ENCODE assay signal across 38 cellular contexts in the genomic region with DNA sequence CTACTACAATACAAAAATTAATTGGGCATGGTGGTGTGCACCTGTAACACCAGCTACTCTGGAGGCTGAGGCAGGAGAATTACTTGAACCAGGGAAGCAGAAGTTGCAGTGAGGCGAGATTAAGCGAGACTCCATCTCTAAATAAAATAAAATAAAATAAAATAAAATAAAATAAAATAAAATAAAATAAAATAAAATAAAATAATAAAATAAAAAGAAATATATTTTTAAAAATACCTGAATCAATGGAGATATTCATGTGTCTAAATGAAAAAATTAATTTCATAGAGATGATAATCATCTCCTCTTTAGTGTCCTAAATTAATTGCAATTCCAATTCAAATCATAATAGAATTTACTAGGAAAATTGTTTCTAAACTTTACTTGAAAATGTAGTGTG.
"Had no signal": no experiment of that assay in that cellular context is flagged by ENCODE, and none has a peak within 500 bp of the region (broad histone marks: within the 10 kb centered on the region; RNA-seq: fewer than 3 reads in every experiment).

No MANE protein-coding gene starts in this region.

- H3K4me3 Mint-ChIP-seq: activated naive CD4-positive, alpha-beta T cell treated with anti-CD3 and anti-CD28 coated beads for 36 hours; activated naive CD4-positive, alpha-beta T cell treated with anti-CD3 and anti-CD28 coated beads, Interleukin-2, amount 10 ng/mL, durations not matched to agents 7 days and 5 days; activated naive CD4-positive, alpha-beta T cell treated with anti-CD3 and anti-CD28 coated beads, Interleukin-2, amount 50 U/mL, for 24 hours; activated naive CD8-positive, alpha-beta T cell; activated naive CD8-positive, alpha-beta T cell treated with anti-CD3 and anti-CD28 coated beads for 36 hours; activated naive CD8-positive, alpha-beta T cell treated with anti-CD3 and anti-CD28 coated beads, Interleukin-2, amount 10 ng/mL, durations not matched to agents 7 days and 5 days; activated naive CD8-positive, alpha-beta T cell treated with anti-CD3 and anti-CD28 coated beads, Interleukin-2, amount 50 U/mL, for 24 hours; activated T-cell treated with anti-CD3 and anti-CD28 coated beads, Interleukin-2, amount 50 U/mL, for 24 hours; activated T-cell treated with anti-CD3 and anti-CD28 coated beads, Interleukin-2, amount 50 U/mL, for 4 hours; activated T-cell treated with anti-CD3 and anti-CD28 coated beads, Interleukin-2, amount 50 U/mL, for 72 hours; activated T-helper 1 cell treated with anti-CD3 and anti-CD28 coated beads, Interleukin-12 subunit alpha, Interleukin-12 subunit beta, Interleukin-2, Interleukin-4 antibody, amounts not matched to agents 30 ng/mL and 10 ng/mL and 1 ng/mL, durations not matched to agents 14 hours and 24 hours and 36 hours; activated T-helper 17 cell treated with anti-CD3 and anti-CD28 coated beads, Interleukin-2, amount 50 U/mL, for 72 hours; brain; central memory CD8-positive, alpha-beta T cell had no signal

- H3K9me3 ChIP-seq: adrenal gland, ascending aorta, body of pancreas had no signal

- H3K27me3 ChIP-seq: ascending aorta, body of pancreas, brain microvascular endothelial cell, cardiac muscle cell had no signal

- H3K4me1 Mint-ChIP-seq: activated naive CD4-positive, alpha-beta T cell treated with anti-CD3 and anti-CD28 coated beads, Interleukin-2, amount 10 ng/mL, durations not matched to agents 7 days and 5 days; activated naive CD4-positive, alpha-beta T cell treated with anti-CD3 and anti-CD28 coated beads, Interleukin-2, amount 50 U/mL, for 24 hours; activated naive CD8-positive, alpha-beta T cell treated with anti-CD3 and anti-CD28 coated beads for 36 hours; activated naive CD8-positive, alpha-beta T cell treated with anti-CD3 and anti-CD28 coated beads, Interleukin-2, amount 10 ng/mL, durations not matched to agents 7 days and 5 days; activated naive CD8-positive, alpha-beta T cell treated with anti-CD3 and anti-CD28 coated beads, Interleukin-2, amount 50 U/mL, for 24 hours; activated T-helper 17 cell treated with anti-CD3 and anti-CD28 coated beads, Interleukin-2, amount 50 U/mL, for 72 hours; brain; central memory CD8-positive, alpha-beta T cell had no signal

- H3K27ac ChIP-seq: adrenal gland, ascending aorta, body of pancreas, brain microvascular endothelial cell, breast epithelium, cardiac muscle cell had no signal

- DNase-seq: activated effector memory CD4-positive, alpha-beta T cell treated with anti-CD3 and anti-CD28 coated beads, Interleukin-2, amount 50 U/mL, for 16 hours; activated effector memory CD4-positive, alpha-beta T cell treated with Interleukin-2 at 50 U/mL for 16 hours; activated gamma-delta T cell; activated gamma-delta T cell treated with Interleukin-2 at 50 U/mL for 16 hours; activated naive CD4-positive, alpha-beta T cell; activated naive CD4-positive, alpha-beta T cell treated with anti-CD3 and anti-CD28 coated beads for 36 hours; activated naive CD4-positive, alpha-beta T cell treated with anti-CD3 and anti-CD28 coated beads, Interleukin-2, amount 10 ng/mL, durations not matched to agents 7 days and 5 days; activated naive CD4-positive, alpha-beta T cell treated with anti-CD3 and anti-CD28 coated beads, Interleukin-2, amount 50 U/mL, for 16 hours; activated naive CD4-positive, alpha-beta T cell treated with Interleukin-2 at 50 U/mL for 16 hours; activated naive CD8-positive, alpha-beta T cell treated with anti-CD3 and anti-CD28 coated beads for 36 hours; activated naive CD8-positive, alpha-beta T cell treated with anti-CD3 and anti-CD28 coated beads, Interleukin-2, amount 10 ng/mL, durations not matched to agents 7 days and 5 days; activated naive CD8-positive, alpha-beta T cell treated with anti-CD3 and anti-CD28 coated beads, Interleukin-2, amount 50 U/mL, for 24 hours; activated T-cell treated with anti-CD3 and anti-CD28 coated beads, Interleukin-2, amount 50 U/mL, for 24 hours; activated T-cell treated with anti-CD3 and anti-CD28 coated beads, Interleukin-2, amount 50 U/mL, for 4 hours; activated T-cell treated with anti-CD3 and anti-CD28 coated beads, Interleukin-2, amount 50 U/mL, for 48 hours; activated T-cell treated with anti-CD3 and anti-CD28 coated beads, Interleukin-2, amount 50 U/mL, for 72 hours; adrenal gland; amniotic stem cell; amygdala; anterior cingulate cortex; aorta; body of pancreas; brain microvascular endothelial cell; caudate nucleus; central memory CD4-positive, alpha-beta T cell; cerebellar nuclear complex had no signal

- H3K27me3 Mint-ChIP-seq: activated naive CD4-positive, alpha-beta T cell treated with anti-CD3 and anti-CD28 coated beads, Interleukin-2, amount 10 ng/mL, durations not matched to agents 7 days and 5 days; activated naive CD4-positive, alpha-beta T cell treated with anti-CD3 and anti-CD28 coated beads, Interleukin-2, amount 50 U/mL, for 24 hours; activated naive CD8-positive, alpha-beta T cell; activated naive CD8-positive, alpha-beta T cell treated with anti-CD3 and anti-CD28 coated beads for 36 hours; activated naive CD8-positive, alpha-beta T cell treated with anti-CD3 and anti-CD28 coated beads, Interleukin-2, amount 10 ng/mL, durations not matched to agents 7 days and 5 days; activated naive CD8-positive, alpha-beta T cell treated with anti-CD3 and anti-CD28 coated beads, Interleukin-2, amount 50 U/mL, for 24 hours; activated T-cell treated with anti-CD3 and anti-CD28 coated beads, Interleukin-2, amount 50 U/mL, for 24 hours; activated T-helper 17 cell treated with anti-CD3 and anti-CD28 coated beads, Interleukin-2, amount 50 U/mL, for 72 hours; central memory CD8-positive, alpha-beta T cell had no signal

- H3K9me3 Mint-ChIP-seq: activated naive CD4-positive, alpha-beta T cell treated with anti-CD3 and anti-CD28 coated beads, Interleukin-2, amount 10 ng/mL, durations not matched to agents 7 days and 5 days; activated naive CD4-positive, alpha-beta T cell treated with anti-CD3 and anti-CD28 coated beads, Interleukin-2, amount 50 U/mL, for 24 hours; activated naive CD4-positive, alpha-beta T cell treated with anti-CD3 and anti-CD28 coated beads, Interleukin-2, amount 50 U/mL, for 72 hours; activated naive CD8-positive, alpha-beta T cell treated with anti-CD3 and anti-CD28 coated beads, Interleukin-2, amount 10 ng/mL, durations not matched to agents 7 days and 5 days; activated T-cell treated with anti-CD3 and anti-CD28 coated beads, Interleukin-2, amount 50 U/mL, for 24 hours; activated T-cell treated with anti-CD3 and anti-CD28 coated beads, Interleukin-2, amount 50 U/mL, for 4 hours; activated T-helper 1 cell treated with anti-CD3 and anti-CD28 coated beads, Interleukin-12 subunit alpha, Interleukin-12 subunit beta, Interleukin-2, Interleukin-4 antibody, amounts not matched to agents 30 ng/mL and 10 ng/mL and 1 ng/mL, durations not matched to agents 14 hours and 24 hours and 36 hours; activated T-helper 17 cell treated with anti-CD3 and anti-CD28 coated beads, Interleukin-2, amount 50 U/mL, for 72 hours; activated T-helper 2 cell treated with anti-CD3 and anti-CD28 coated beads, Interferon-gamma antibody, Interleukin-2, Interleukin-4, amounts not matched to agents 10 μg/mL and 5 μg/mL and 100 μg/mL, durations not matched to agents 14 hours and 24 hours and 36 hours; central memory CD8-positive, alpha-beta T cell had no signal

- H3K36me3 Mint-ChIP-seq: activated naive CD4-positive, alpha-beta T cell treated with anti-CD3 and anti-CD28 coated beads, Interleukin-2, amount 10 ng/mL, durations not matched to agents 7 days and 5 days; activated naive CD4-positive, alpha-beta T cell treated with anti-CD3 and anti-CD28 coated beads, Interleukin-2, amount 50 U/mL, for 24 hours; activated naive CD4-positive, alpha-beta T cell treated with anti-CD3 and anti-CD28 coated beads, Interleukin-2, amount 50 U/mL, for 72 hours; activated naive CD8-positive, alpha-beta T cell; activated naive CD8-positive, alpha-beta T cell treated with anti-CD3 and anti-CD28 coated beads for 36 hours; activated naive CD8-positive, alpha-beta T cell treated with anti-CD3 and anti-CD28 coated beads, Interleukin-2, amount 10 ng/mL, durations not matched to agents 7 days and 5 days; brain had no signal

- H3K36me3 ChIP-seq: adrenal gland, ascending aorta, brain microvascular endothelial cell, breast epithelium, cardiac muscle cell had no signal

- FAIRE-seq: bronchial epithelial cell had no signal

- H3K4me1 ChIP-seq: adrenal gland, ascending aorta, body of pancreas, breast epithelium had no signal

- H3K27ac Mint-ChIP-seq: activated naive CD4-positive, alpha-beta T cell treated with anti-CD3 and anti-CD28 coated beads for 36 hours; activated naive CD4-positive, alpha-beta T cell treated with anti-CD3 and anti-CD28 coated beads, Interleukin-2, amount 10 ng/mL, durations not matched to agents 7 days and 5 days; activated naive CD4-positive, alpha-beta T cell treated with anti-CD3 and anti-CD28 coated beads, Interleukin-2, amount 50 U/mL, for 24 hours; activated naive CD4-positive, alpha-beta T cell treated with anti-CD3 and anti-CD28 coated beads, Interleukin-2, amount 50 U/mL, for 72 hours; activated naive CD8-positive, alpha-beta T cell; activated naive CD8-positive, alpha-beta T cell treated with anti-CD3 and anti-CD28 coated beads for 36 hours; activated naive CD8-positive, alpha-beta T cell treated with anti-CD3 and anti-CD28 coated beads, Interleukin-2, amount 10 ng/mL, durations not matched to agents 7 days and 5 days; activated naive CD8-positive, alpha-beta T cell treated with anti-CD3 and anti-CD28 coated beads, Interleukin-2, amount 50 U/mL, for 24 hours; activated T-cell treated with anti-CD3 and anti-CD28 coated beads, Interleukin-2, amount 50 U/mL, for 24 hours; activated T-cell treated with anti-CD3 and anti-CD28 coated beads, Interleukin-2, amount 50 U/mL, for 72 hours; activated T-helper 1 cell treated with anti-CD3 and anti-CD28 coated beads, Interleukin-12 subunit alpha, Interleukin-12 subunit beta, Interleukin-2, Interleukin-4 antibody, amounts not matched to agents 30 ng/mL and 10 ng/mL and 1 ng/mL, durations not matched to agents 14 hours and 24 hours and 36 hours; activated T-helper 17 cell treated with anti-CD3 and anti-CD28 coated beads, Interleukin-2, amount 50 U/mL, for 72 hours; activated T-helper 2 cell treated with anti-CD3 and anti-CD28 coated beads, Interferon-gamma antibody, Interleukin-2, Interleukin-4, amounts not matched to agents 10 μg/mL and 5 μg/mL and 100 μg/mL, durations not matched to agents 14 hours and 24 hours and 36 hours; brain had no signal

- H3K4me3 ChIP-seq: adrenal gland, ascending aorta, body of pancreas, breast epithelium, cardiac muscle cell had no signal

- ATAC-seq: activated naive CD4-positive, alpha-beta T cell treated with anti-CD3 and anti-CD28 coated beads, Interleukin-2, amount 50 U/mL, for 72 hours; activated naive CD8-positive, alpha-beta T cell treated with anti-CD3 and anti-CD28 coated beads, Interleukin-2, amount 50 U/mL, for 24 hours; activated T-cell treated with anti-CD3 and anti-CD28 coated beads, Interleukin-2, amount 50 U/mL, for 4 hours; activated T-cell treated with anti-CD3 and anti-CD28 coated beads, Interleukin-2, amount 50 U/mL, for 72 hours; activated T-helper 17 cell treated with anti-CD3 and anti-CD28 coated beads, Interleukin-2, amount 50 U/mL, for 72 hours; body of pancreas had no signal
